Comparison of ENCODE assay signal across 19 cellular contexts in the genomic region with DNA sequence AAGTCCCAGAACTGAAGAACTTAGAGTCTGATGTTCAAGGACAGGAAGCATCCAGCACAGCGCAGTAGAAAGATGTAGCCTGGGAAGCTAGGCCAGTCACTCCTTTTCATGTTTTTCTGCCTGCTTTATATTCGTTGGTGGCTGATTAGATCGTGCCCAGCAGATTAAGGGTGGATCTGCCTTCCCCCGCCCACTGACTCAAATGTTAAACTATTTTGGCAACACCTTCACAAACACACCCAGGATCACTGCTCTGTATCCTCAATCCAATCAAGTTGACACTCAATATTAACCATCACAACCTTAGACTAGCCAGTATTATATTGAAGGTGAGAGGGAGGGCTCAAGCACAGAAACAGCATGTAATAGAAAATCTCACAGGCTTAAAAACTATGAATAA.
"Had no signal": no experiment of that assay in that cellular context is flagged by ENCODE, and none has a peak within 500 bp of the region (broad histone marks: within the 10 kb centered on the region; RNA-seq: fewer than 3 reads in every experiment).

No MANE protein-coding gene starts in this region.

- H3K4me3 Mint-ChIP-seq: activated CD4-positive, alpha-beta memory T cell treated with anti-CD3 and anti-CD28 coated beads, Interleukin-2, amount 10 ng/mL, durations not matched to agents 7 days and 5 days; activated naive CD4-positive, alpha-beta T cell treated with anti-CD3 and anti-CD28 coated beads for 36 hours; brain; central memory CD8-positive, alpha-beta T cell; nephron progenitor cell; stimulated activated naive CD8-positive, alpha-beta T cell treated with anti-CD3 and anti-CD28 coated beads, Interleukin-15, Interleukin-2, amounts not matched to agents 100 ng/mL and 50 ng/mL, for 24 hours; WTC11 had no signal

- H3K27me3 Mint-ChIP-seq: activated CD4-positive, alpha-beta memory T cell treated with anti-CD3 and anti-CD28 coated beads, Interleukin-2, amount 10 ng/mL, durations not matched to agents 7 days and 5 days; brain; central memory CD8-positive, alpha-beta T cell; stimulated activated naive CD8-positive, alpha-beta T cell treated with anti-CD3 and anti-CD28 coated beads, Interleukin-15, Interleukin-2, amounts not matched to agents 100 ng/mL and 50 ng/mL, for 24 hours had no signal

- H3K4me3 ChIP-seq: gastroesophageal sphincter, heart left ventricle, psoas muscle, skin epidermis, vagina had no signal

- DNase-seq: activated CD4-positive, alpha-beta memory T cell treated with anti-CD3 and anti-CD28 coated beads, Interleukin-2, amount 10 ng/mL, durations not matched to agents 7 days and 5 days; activated CD4-positive, alpha-beta T cell treated with anti-CD3 and anti-CD28 coated beads for 48 hours; activated naive CD4-positive, alpha-beta T cell treated with anti-CD3 and anti-CD28 coated beads for 36 hours; activated T-cell treated with anti-CD3 and anti-CD28 coated beads, Interleukin-2, amount 50 U/mL, for 1 hour; anterior cingulate cortex; cortex of kidney; heart left ventricle; nephron progenitor cell; psoas muscle; right cardiac atrium; trophoblast cell had no signal

- H3K9me3 ChIP-seq: gastroesophageal sphincter, heart left ventricle, psoas muscle, vagina had no signal

- H3K4me1 ChIP-seq: heart left ventricle, psoas muscle, vagina had no signal

- H3K36me3 ChIP-seq: gastroesophageal sphincter, heart left ventricle, vagina had no signal

- H3K9me3 Mint-ChIP-seq: activated CD4-positive, alpha-beta memory T cell treated with anti-CD3 and anti-CD28 coated beads, Interleukin-2, amount 10 ng/mL, durations not matched to agents 7 days and 5 days; activated naive CD4-positive, alpha-beta T cell treated with anti-CD3 and anti-CD28 coated beads for 36 hours; brain; central memory CD8-positive, alpha-beta T cell; nephron progenitor cell; WTC11 had no signal

- H3K4me1 Mint-ChIP-seq: activated CD4-positive, alpha-beta memory T cell treated with anti-CD3 and anti-CD28 coated beads, Interleukin-2, amount 10 ng/mL, durations not matched to agents 7 days and 5 days; central memory CD8-positive, alpha-beta T cell; WTC11 had no signal

- H3K27ac ChIP-seq: gastroesophageal sphincter, heart left ventricle, psoas muscle, skin epidermis, vagina had no signal

- ATAC-seq: esophagus mucosa, gastroesophageal sphincter, heart left ventricle, psoas muscle, right cardiac atrium, WTC11 had no signal

- H3K36me3 Mint-ChIP-seq: brain, WTC11 had no signal

- H3K27ac Mint-ChIP-seq: activated CD4-positive, alpha-beta memory T cell treated with anti-CD3 and anti-CD28 coated beads, Interleukin-2, amount 10 ng/mL, durations not matched to agents 7 days and 5 days; activated naive CD4-positive, alpha-beta T cell treated with anti-CD3 and anti-CD28 coated beads for 36 hours; nephron progenitor cell; stimulated activated naive CD8-positive, alpha-beta T cell treated with anti-CD3 and anti-CD28 coated beads, Interleukin-15, Interleukin-2, amounts not matched to agents 100 ng/mL and 50 ng/mL, for 24 hours; WTC11 had no signal

- H3K27me3 ChIP-seq: gastroesophageal sphincter, heart left ventricle, vagina had no signal
